ENCODE assay signal across 9 cellular contexts in genomic region chr4:23648846-23649596, GRCh38.
"Had no signal": no experiment of that assay in that cellular context is flagged by ENCODE, and none has a peak within 500 bp of the region (broad histone marks: within the 10 kb centered on the region; RNA-seq: fewer than 3 reads in every experiment).

No MANE protein-coding gene starts in this region.

- ATAC-seq: HCT116 had no signal

- FAIRE-seq: HTR-8/SVneo had no signal

- H3K4me3 ChIP-seq: GM23248, HAP-1 had no signal

- H3K4me1 ChIP-seq: HAP-1 had no signal

- H3K9ac ChIP-seq: GM23248 had no signal

- H3K9me3 ChIP-seq: HAP-1 had no signal

- H3K36me3 ChIP-seq: HAP-1 had no signal

- DNase-seq: GM23248, GOT3, H7, HFFc6, IMR-90, KBM-7 had no signal

- H3K27ac ChIP-seq: GM23248 had no signal
